8 cellular contexts compared by ENCODE assay signal in genomic region chr11:45209904-45210699, GRCh38.
DNase-seq lines count a peak whose midpoint lies in the region; ATAC-seq and TF ChIP-seq lines count a peak whose summit lies in the region.

No MANE protein-coding gene starts in this region.

- H3K27me3 ChIP-seq in left ventricle myocardium inferior (ENCODE audit: low read depth) (no peaks in the 10 kb centered on the region), psoas muscle (ENCODE audit: insufficient read depth in 3 of 3, low read length in 2 of 3) (no peaks in the 10 kb centered on the region)

- peak; percentile 65 to 93 (median 88) for ATAC-seq in psoas muscle

- H3K27ac ChIP-seq in left ventricle myocardium inferior (replicated peaks): peak overlapping the region; percentile 94
- peak overlapping the region; percentile 63 for H3K27ac ChIP-seq in psoas muscle

- H3K36me3 ChIP-seq in left ventricle myocardium inferior (peaks cover 21% of the 10 kb centered on the region), psoas muscle (ENCODE audit: insufficient read depth in 1 of 2, low read depth in 1 of 2) (peaks cover 0 to 9% of the 10 kb centered on the region in 2 donors)

- intact Hi-C loops in left ventricle myocardium inferior (cut with micrococcal nuclease) (no loop called here), psoas muscle (cut with DNase I) (no loop called here)

- H3K9me3 ChIP-seq in left ventricle myocardium inferior (replicated peaks) (no peaks in the 10 kb centered on the region), psoas muscle (no peaks in the 10 kb centered on the region)

- H3K4me3 ChIP-seq in GM12865 (ENCODE audit: low read depth, low read length) (no peak overlapping the region), left ventricle myocardium inferior (peak overlapping the region; percentile 50), psoas muscle (peak overlapping the region; percentile 37)

- DNase-seq in GM12865 (ENCODE audit: low read depth) (peak; percentile 11), anterior cingulate cortex (lab: John Stamatoyannopoulos, UW) (peak in 56 of 58 donors; percentile 16 to 88 (median 56)), left ventricle myocardium inferior (peak; percentile 94), psoas muscle (peak; percentile 80 to 94), SW 1271 (lab: John Stamatoyannopoulos, UW) (no peak), NCI-H1694 treated with DMSO at 0.1 percent for 48 hours (lab: John Stamatoyannopoulos, UW) (no peak), GDM1 (lab: John Stamatoyannopoulos, UW) (no peak)
- DNase-seq in stimulated activated CD4-positive, alpha-beta T cell treated with anti-CD3 and anti-CD28 coated beads, Interleukin-4, amount 100 ng/mL, for 24 hours: no peak

- TF ChIP-seq CTCF in GM12865 (IDR thresholded peaks at IDR 0.05; ENCODE audit: insufficient read depth, low read depth, low read length, missing control alignments) (no peak), left ventricle myocardium inferior (IDR thresholded peaks at IDR 0.05; ENCODE audit: borderline replicate concordance) (peak; percentile 35), psoas muscle (IDR thresholded peaks at IDR 0.05) (no peak)

- 6 to 10% (median 7%) methylated on average over 28 to 29 of the region's 29 CpGs for WGBS in psoas muscle, 3 donors

- H3K4me1 ChIP-seq in left ventricle myocardium inferior (peaks cover 60% of the 10 kb centered on the region), psoas muscle (peaks cover 28% of the 10 kb centered on the region)

Comparison
In these comparisons a context has a peak if more than half of its experiments do, and no peak if none do; other contexts are left out.
1. DNase-seq: peak in GM12865 (single experiment), anterior cingulate cortex (56 of 58), left ventricle myocardium inferior (single experiment) and psoas muscle (2 of 2); none in SW 1271 (0 of 2), NCI-H1694 treated with DMSO at 0.1 percent for 48 hours (single experiment), stimulated activated CD4-positive, alpha-beta T cell treated with anti-CD3 and anti-CD28 coated beads, Interleukin-4, amount 100 ng/mL, for 24 hours (single experiment) and GDM1 (single experiment).